26 cellular contexts compared by ENCODE assay signal in the genomic region with DNA sequence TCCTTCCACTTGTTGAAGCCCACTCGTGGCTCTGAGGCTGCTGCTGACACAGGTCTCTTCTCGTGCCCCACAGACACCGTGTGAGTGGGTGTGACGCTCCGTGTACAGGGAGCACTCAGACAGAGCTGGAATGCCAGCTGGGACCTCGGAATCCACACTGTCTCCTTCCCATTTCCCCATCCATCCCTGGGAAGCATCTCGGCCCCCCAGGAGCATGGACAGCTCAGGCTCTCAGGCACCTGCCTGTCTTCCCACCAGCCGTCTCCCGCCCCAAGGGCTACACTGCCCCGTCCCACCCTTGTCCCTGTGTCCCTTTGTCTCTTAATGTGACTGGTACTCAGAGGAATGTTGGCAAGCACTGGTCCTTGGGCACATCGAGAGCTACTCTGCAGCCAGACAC.
"Had no signal": no experiment of that assay in that cellular context is flagged by ENCODE, and none has a peak within 500 bp of the region (broad histone marks: within the 10 kb centered on the region; RNA-seq: fewer than 3 reads in every experiment).

No MANE protein-coding gene starts in this region.

- H3K27me3 Mint-ChIP-seq: activated CD4-positive, alpha-beta T cell treated with anti-CD3 and anti-CD28 coated beads for 36 hours; activated CD8-positive, alpha-beta memory T cell treated with anti-CD3 and anti-CD28 coated beads, Interleukin-2, amount 10 ng/mL, durations not matched to agents 7 days and 5 days; central memory CD8-positive, alpha-beta T cell; dendritic cell treated with granulocyte-macrophage colony-stimulating factor and Interleukin-4, amounts not matched to agents 40 ng/mL and 50 ng/mL, for 4 days; progenitor cell of endocrine pancreas; type B pancreatic cell had no signal

- ATAC-seq: activated CD4-positive, alpha-beta T cell treated with anti-CD3 and anti-CD28 coated beads for 36 hours; activated CD8-positive, alpha-beta memory T cell treated with anti-CD3 and anti-CD28 coated beads, Interleukin-2, amount 10 ng/mL, durations not matched to agents 7 days and 5 days; activated CD8-positive, alpha-beta T cell treated with anti-CD3 and anti-CD28 coated beads, Interleukin-2, amount 10 ng/mL, durations not matched to agents 7 days and 5 days; naive thymus-derived CD8-positive, alpha-beta T cell; right lobe of liver; stimulated activated effector memory CD8-positive, alpha-beta T cell treated with anti-CD3 and anti-CD28 coated beads, Interleukin-12 subunit alpha, Interleukin-12 subunit beta, amount 100 ng/mL, for 72 hours; stimulated activated naive CD8-positive, alpha-beta T cell treated with anti-CD3 and anti-CD28 coated beads, Interleukin-15, amount 100 ng/mL, for 72 hours had no signal

- H3K27me3 ChIP-seq: right lobe of liver, vagina had no signal

- H3K9me3 Mint-ChIP-seq: activated naive CD8-positive, alpha-beta T cell treated with anti-CD3 and anti-CD28 coated beads, Interleukin-2, amount 10 ng/mL, durations not matched to agents 7 days and 5 days; central memory CD8-positive, alpha-beta T cell; dendritic cell treated with granulocyte-macrophage colony-stimulating factor and Interleukin-4, amounts not matched to agents 40 ng/mL and 50 ng/mL, for 4 days; naive thymus-derived CD8-positive, alpha-beta T cell; stimulated activated effector memory CD8-positive, alpha-beta T cell treated with anti-CD3 and anti-CD28 coated beads, Interleukin-12 subunit alpha, Interleukin-12 subunit beta, amount 100 ng/mL, for 72 hours; stimulated activated naive CD8-positive, alpha-beta T cell treated with anti-CD3 and anti-CD28 coated beads, Interleukin-15, amount 100 ng/mL, for 72 hours; type B pancreatic cell had no signal

- H3K4me1 Mint-ChIP-seq: activated CD4-positive, alpha-beta T cell treated with anti-CD3 and anti-CD28 coated beads for 36 hours; activated CD8-positive, alpha-beta memory T cell treated with anti-CD3 and anti-CD28 coated beads, Interleukin-2, amount 10 ng/mL, durations not matched to agents 7 days and 5 days; activated naive CD8-positive, alpha-beta T cell treated with anti-CD3 and anti-CD28 coated beads, Interleukin-2, amount 10 ng/mL, durations not matched to agents 7 days and 5 days; central memory CD8-positive, alpha-beta T cell; mesothelial cell of epicardium; stimulated activated effector memory CD8-positive, alpha-beta T cell treated with anti-CD3 and anti-CD28 coated beads, Interleukin-12 subunit alpha, Interleukin-12 subunit beta, amount 100 ng/mL, for 72 hours; stimulated activated naive CD8-positive, alpha-beta T cell treated with anti-CD3 and anti-CD28 coated beads, Interleukin-15, amount 100 ng/mL, for 72 hours had no signal

- FAIRE-seq: astrocyte, endometrium, small intestine had no signal

- H3K27ac Mint-ChIP-seq: activated CD4-positive, alpha-beta T cell treated with anti-CD3 and anti-CD28 coated beads for 36 hours; activated CD8-positive, alpha-beta memory T cell treated with anti-CD3 and anti-CD28 coated beads, Interleukin-2, amount 10 ng/mL, durations not matched to agents 7 days and 5 days; activated CD8-positive, alpha-beta T cell treated with anti-CD3 and anti-CD28 coated beads, Interleukin-2, amount 10 ng/mL, durations not matched to agents 7 days and 5 days; activated naive CD8-positive, alpha-beta T cell treated with anti-CD3 and anti-CD28 coated beads, Interleukin-2, amount 10 ng/mL, durations not matched to agents 7 days and 5 days; dendritic cell treated with granulocyte-macrophage colony-stimulating factor and Interleukin-4, amounts not matched to agents 40 ng/mL and 50 ng/mL, for 4 days; mesothelial cell of epicardium; naive thymus-derived CD8-positive, alpha-beta T cell; progenitor cell of endocrine pancreas; stimulated activated effector memory CD8-positive, alpha-beta T cell treated with anti-CD3 and anti-CD28 coated beads, Interleukin-12 subunit alpha, Interleukin-12 subunit beta, amount 100 ng/mL, for 72 hours; stimulated activated naive CD8-positive, alpha-beta T cell treated with anti-CD3 and anti-CD28 coated beads, Interleukin-15, amount 100 ng/mL, for 72 hours; type B pancreatic cell had no signal

- H3K36me3 Mint-ChIP-seq: activated CD8-positive, alpha-beta memory T cell treated with anti-CD3 and anti-CD28 coated beads, Interleukin-2, amount 10 ng/mL, durations not matched to agents 7 days and 5 days; activated naive CD8-positive, alpha-beta T cell treated with anti-CD3 and anti-CD28 coated beads, Interleukin-2, amount 10 ng/mL, durations not matched to agents 7 days and 5 days; naive thymus-derived CD8-positive, alpha-beta T cell; stimulated activated effector memory CD8-positive, alpha-beta T cell treated with anti-CD3 and anti-CD28 coated beads, Interleukin-12 subunit alpha, Interleukin-12 subunit beta, amount 100 ng/mL, for 72 hours had no signal

- H3K4me3 Mint-ChIP-seq: activated CD4-positive, alpha-beta T cell treated with anti-CD3 and anti-CD28 coated beads for 36 hours; activated CD8-positive, alpha-beta memory T cell treated with anti-CD3 and anti-CD28 coated beads, Interleukin-2, amount 10 ng/mL, durations not matched to agents 7 days and 5 days; activated CD8-positive, alpha-beta T cell treated with anti-CD3 and anti-CD28 coated beads, Interleukin-2, amount 10 ng/mL, durations not matched to agents 7 days and 5 days; activated naive CD8-positive, alpha-beta T cell treated with anti-CD3 and anti-CD28 coated beads, Interleukin-2, amount 10 ng/mL, durations not matched to agents 7 days and 5 days; central memory CD8-positive, alpha-beta T cell; dendritic cell treated with granulocyte-macrophage colony-stimulating factor and Interleukin-4, amounts not matched to agents 40 ng/mL and 50 ng/mL, for 4 days; mesothelial cell of epicardium; naive thymus-derived CD8-positive, alpha-beta T cell; stimulated activated effector memory CD8-positive, alpha-beta T cell treated with anti-CD3 and anti-CD28 coated beads, Interleukin-12 subunit alpha, Interleukin-12 subunit beta, amount 100 ng/mL, for 72 hours; stimulated activated naive CD8-positive, alpha-beta T cell treated with anti-CD3 and anti-CD28 coated beads, Interleukin-15, amount 100 ng/mL, for 72 hours; type B pancreatic cell had no signal

- DNase-seq: activated CD4-positive, alpha-beta T cell treated with anti-CD3 and anti-CD28 coated beads for 36 hours; activated CD4-positive, CD25-positive, alpha-beta regulatory T cell; activated CD8-positive, alpha-beta memory T cell treated with anti-CD3 and anti-CD28 coated beads, Interleukin-2, amount 10 ng/mL, durations not matched to agents 7 days and 5 days; activated CD8-positive, alpha-beta T cell treated with anti-CD3 and anti-CD28 coated beads, Interleukin-2, amount 10 ng/mL, durations not matched to agents 7 days and 5 days; activated effector memory CD4-positive, alpha-beta T cell treated with Interleukin-2 at 50 U/mL for 16 hours; activated naive CD4-positive, alpha-beta T cell treated with Interleukin-2 at 50 U/mL for 16 hours; activated naive CD8-positive, alpha-beta T cell treated with anti-CD3 and anti-CD28 coated beads, Interleukin-2, amount 10 ng/mL, durations not matched to agents 7 days and 5 days; activated T-cell treated with anti-CD3 and anti-CD28 coated beads, Interleukin-2, amount 50 U/mL, for 48 hours; effector CD4-positive, alpha-beta T cell; esophagus squamous epithelium; foreskin melanocyte; naive thymus-derived CD8-positive, alpha-beta T cell; small intestine; stimulated activated CD4-positive, alpha-beta T cell treated with anti-CD3 and anti-CD28 coated beads, Interleukin-4, amount 100 ng/mL, for 24 hours; stimulated activated naive CD8-positive, alpha-beta T cell treated with anti-CD3 and anti-CD28 coated beads, Interleukin-15, amount 100 ng/mL, for 72 hours; substantia nigra had no signal

- H3K4me3 ChIP-seq: esophagus squamous epithelium, right lobe of liver, vagina had no signal

- H3K36me3 ChIP-seq: esophagus squamous epithelium, right lobe of liver, vagina had no signal
